1 cellular context compared by ENCODE assay signal in genomic region chr2:16335947-16336346, GRCh38.
TF ChIP-seq lines count a peak whose summit lies in the region.

No MANE protein-coding gene starts in this region.

TF ChIP-seq in SK-N-SH treated with all-trans-retinoic acid at 6 μM for 48 hours, 23 proteins besides CTCF, POLR2A, EP300 and RAD21 (continued from another document):
- TF ChIP-seq PATZ1 (CRISPR knock-in tag; IDR thresholded peaks at IDR 0.05; ENCODE audit: borderline replicate concordance) = no peak
- no peak for TF ChIP-seq TSHZ2 (CRISPR knock-in tag; IDR thresholded peaks at IDR 0.05)
- no peak for TF ChIP-seq ZC3H10 (CRISPR knock-in tag; IDR thresholded peaks at IDR 0.05)
- no peak for TF ChIP-seq ZFP3 (CRISPR knock-in tag; IDR thresholded peaks at IDR 0.05)
- TF ChIP-seq OSR1 (CRISPR knock-in tag; IDR thresholded peaks at IDR 0.05) = no peak
- no peak for TF ChIP-seq TOX (CRISPR knock-in tag; IDR thresholded peaks at IDR 0.05; ENCODE audit: borderline replicate concordance)
- TF ChIP-seq ZFP30 (CRISPR knock-in tag; IDR thresholded peaks at IDR 0.05) = no peak
